ENCODE assay signal across 16 cellular contexts in the genomic region with DNA sequence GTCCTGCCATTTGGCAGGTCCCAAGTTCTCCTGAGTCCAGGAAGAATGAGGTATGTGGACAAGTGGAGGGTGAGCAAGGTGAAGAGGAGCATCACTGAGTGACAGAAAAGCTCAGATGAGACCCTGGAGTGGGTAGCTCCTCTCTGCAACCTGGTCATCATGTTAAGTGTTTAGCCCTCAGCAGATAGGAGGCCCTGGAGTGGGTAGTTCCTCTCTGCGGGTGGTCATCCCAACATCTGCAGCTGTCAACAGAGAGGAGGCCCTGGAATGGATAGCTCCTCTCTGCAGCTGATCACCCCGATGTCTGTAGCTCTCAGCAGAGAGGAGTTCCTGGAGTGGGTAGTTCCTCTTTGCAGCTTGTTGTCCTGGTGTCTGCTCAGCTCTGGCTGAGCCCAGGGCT. TPM values are rescaled to one million over a fixed set of nuclear protein-coding genes. Genes with fewer than 3 reads are reported as not detected.
DNase-seq lines count a peak whose midpoint lies in the region; ATAC-seq and TF ChIP-seq lines count a peak whose summit lies in the region.
"Had no signal": no experiment of that assay in that cellular context is flagged by ENCODE, and none has a peak within 500 bp of the region (broad histone marks: within the 10 kb centered on the region; RNA-seq: fewer than 3 reads in every experiment).

No MANE protein-coding gene starts in this region.

- 100% methylated on average over 2 of the region's 2 CpGs for WGBS in prostate gland
- 79 to 100% (median 98%) methylated on average over 1 to 2 of the region's 2 CpGs for WGBS in adrenal gland, 4 donors

- H3K27ac ChIP-seq in HCT116 (ENCODE audit: low read depth, low read length), result no peak overlapping the region
- H3K27ac ChIP-seq in ascending aorta, result peak overlapping the region; percentile 37 to 65
- peak overlapping the region; percentile 21 to 56 for H3K27ac ChIP-seq in thoracic aorta
- H3K27ac ChIP-seq in prostate gland, result no peak overlapping the region
- no peak overlapping the region for H3K27ac ChIP-seq in adrenal gland
- H3K27ac ChIP-seq: C4-2B, KMS-11 had no signal

- no peak overlapping the region for H2AFZ ChIP-seq in HCT116 (ENCODE audit: low read depth, low read length, poor library complexity, severe bottlenecking)

- H3K9ac ChIP-seq in HCT116 (ENCODE audit: low read length), result no peak overlapping the region
- H3K9ac ChIP-seq: KMS-11 had no signal

- CTCF ChIA-PET in activated CD8-positive, alpha-beta T cell treated with anti-CD3 and anti-CD28 coated beads for 36 hours (lab: Charles Lee), result no interaction called here
- CTCF ChIA-PET in activated CD8-positive, alpha-beta T cell treated with anti-CD3 and anti-CD28 coated beads, Interleukin-2, amount 10 ng/mL, durations not matched to agents 7 days and 5 days (lab: Charles Lee), result no interaction called here
- CTCF ChIA-PET in HCT116 (lab: Charles Lee), result no interaction called here

- intact Hi-C loops in activated CD8-positive, alpha-beta T cell treated with anti-CD3 and anti-CD28 coated beads for 36 hours (cut with micrococcal nuclease), result no loop called here
- intact Hi-C loops in HCT116 (cut with micrococcal nuclease) (no loop called here), ascending aorta (cut with DNase I) (no loop called here), prostate gland (cut with DNase I) (no loop called here), adrenal gland (cut with DNase I) (no loop called here)

- POLR2A ChIA-PET in activated CD8-positive, alpha-beta T cell treated with anti-CD3 and anti-CD28 coated beads for 36 hours (lab: Charles Lee), result no interaction called here
- POLR2A ChIA-PET in activated CD8-positive, alpha-beta T cell treated with anti-CD3 and anti-CD28 coated beads, Interleukin-2, amount 10 ng/mL, durations not matched to agents 7 days and 5 days (lab: Charles Lee), result no interaction called here
- POLR2A ChIA-PET in HCT116 (lab: Charles Lee), result no interaction called here

- no peaks in the 10 kb centered on the region for H3K27me3 Mint-ChIP-seq in activated CD8-positive, alpha-beta T cell treated with anti-CD3 and anti-CD28 coated beads for 36 hours
- H3K27me3 Mint-ChIP-seq in activated CD8-positive, alpha-beta T cell treated with anti-CD3 and anti-CD28 coated beads, Interleukin-2, amount 10 ng/mL, durations not matched to agents 7 days and 5 days (ENCODE audit: low read depth), result no peaks in the 10 kb centered on the region

- RAD21 ChIA-PET in HCT116 (lab: Charles Lee; ENCODE audit: low non-redundant PET in 1 of 2, low total read pairs in 2 of 2, uncharacterized antibody in 2 of 2, unreplicated experiment in 2 of 2), result no interaction called here

- no peak for TF ChIP-seq POLR2A in HCT116 (IDR thresholded peaks at IDR 0.05; ENCODE audit: borderline replicate concordance, extremely low read depth, insufficient read depth, insufficient read length)
- TF ChIP-seq POLR2A in prostate gland (IDR thresholded peaks at IDR 0.05), result no peak
- no peak for TF ChIP-seq POLR2A in adrenal gland (IDR thresholded peaks at IDR 0.05)

- no TSS peak for BruUV-seq in HCT116 (replicated peaks; lab: Mats Ljungman, UMichigan)

- no peak overlapping the region for H3K4me3 Mint-ChIP-seq in activated CD8-positive, alpha-beta T cell treated with anti-CD3 and anti-CD28 coated beads for 36 hours
- no peak overlapping the region for H3K4me3 Mint-ChIP-seq in activated CD8-positive, alpha-beta T cell treated with anti-CD3 and anti-CD28 coated beads, Interleukin-2, amount 10 ng/mL, durations not matched to agents 7 days and 5 days

- H3K4me3 ChIP-seq in HCT116 (replicated peaks in 1 of 2; ENCODE audit: low read depth in 1 of 2, low read length in 2 of 2), result no peak overlapping the region
- H3K4me3 ChIP-seq in ascending aorta, result no peak overlapping the region
- H3K4me3 ChIP-seq in thoracic aorta, result no peak overlapping the region
- no peak overlapping the region for H3K4me3 ChIP-seq in prostate gland
- no peak overlapping the region for H3K4me3 ChIP-seq in adrenal gland
- no peak overlapping the region for H3K4me3 ChIP-seq in BE2C (ENCODE audit: low read depth, low read length)

- H3K27ac Mint-ChIP-seq in activated CD8-positive, alpha-beta T cell treated with anti-CD3 and anti-CD28 coated beads for 36 hours, result no peak overlapping the region
- H3K27ac Mint-ChIP-seq in activated CD8-positive, alpha-beta T cell treated with anti-CD3 and anti-CD28 coated beads, Interleukin-2, amount 10 ng/mL, durations not matched to agents 7 days and 5 days, result no peak overlapping the region

- H3K4me1 ChIP-seq in HCT116 (ENCODE audit: control insufficient read depth in 1 of 2, insufficient read depth in 2 of 2, low read length in 2 of 2) (no peaks in the 10 kb centered on the region), ascending aorta (peaks cover 0 to 30% of the 10 kb centered on the region in 2 donors), thoracic aorta (ENCODE audit: control insufficient read depth in 1 of 2, low read depth in 2 of 2) (peaks cover 22 to 31% of the 10 kb centered on the region in 2 donors), prostate gland (replicated peaks) (no peaks in the 10 kb centered on the region), adrenal gland (replicated peaks in 1 of 2) (no peaks in the 10 kb centered on the region), BE2C (no peaks in the 10 kb centered on the region)

- peaks cover 34% of the 10 kb centered on the region for H3K36me3 Mint-ChIP-seq in activated CD8-positive, alpha-beta T cell treated with anti-CD3 and anti-CD28 coated beads for 36 hours (ENCODE audit: low read depth)
- peaks cover 8% of the 10 kb centered on the region for H3K36me3 Mint-ChIP-seq in activated CD8-positive, alpha-beta T cell treated with anti-CD3 and anti-CD28 coated beads, Interleukin-2, amount 10 ng/mL, durations not matched to agents 7 days and 5 days (ENCODE audit: low read depth)

- H4K20me1 ChIP-seq in HCT116 (ENCODE audit: insufficient read depth), result no peaks in the 10 kb centered on the region

- peaks cover 12% of the 10 kb centered on the region; the same call in 1 of the 2 replicates for H3K79me2 ChIP-seq in HCT116 (ENCODE audit: insufficient read depth, low read length)

- H3K9me3 ChIP-seq in HCT116 (ENCODE audit: control insufficient read depth in 1 of 2, insufficient read depth in 1 of 2, low read depth in 1 of 2, low read length in 2 of 2), result peaks cover 13 to 15% of the 10 kb centered on the region in 2 experiments; a peak in 2 of 4 replicates
- peaks cover 0 to 15% of the 10 kb centered on the region in 2 donors for H3K9me3 ChIP-seq in ascending aorta
- H3K9me3 ChIP-seq in thoracic aorta, result no peaks in the 10 kb centered on the region
- no peaks in the 10 kb centered on the region for H3K9me3 ChIP-seq in prostate gland
- H3K9me3 ChIP-seq in adrenal gland (replicated peaks in 1 of 3), result no peaks in the 10 kb centered on the region
- no peaks in the 10 kb centered on the region for H3K9me3 ChIP-seq in BE2C

- TF ChIP-seq RAD21 in HCT116 (IDR thresholded peaks at IDR 0.05; ENCODE audit: low read depth), result no peak

- peaks cover 24% of the 10 kb centered on the region for H3K4me1 Mint-ChIP-seq in activated CD8-positive, alpha-beta T cell treated with anti-CD3 and anti-CD28 coated beads for 36 hours (ENCODE audit: low read depth)
- no peaks in the 10 kb centered on the region for H3K4me1 Mint-ChIP-seq in activated CD8-positive, alpha-beta T cell treated with anti-CD3 and anti-CD28 coated beads, Interleukin-2, amount 10 ng/mL, durations not matched to agents 7 days and 5 days (ENCODE audit: low read depth)

- H3K36me3 ChIP-seq in HCT116 (ENCODE audit: control insufficient read depth in 1 of 2, insufficient read depth in 2 of 2, low read length in 2 of 2) (0 out of 4 replicates have a peak, but pooled peaks cover 0 to 6% of the 10 kb centered on the region in 2 experiments), ascending aorta (no peaks in the 10 kb centered on the region), thoracic aorta (no peaks in the 10 kb centered on the region), prostate gland (no peaks in the 10 kb centered on the region), adrenal gland (replicated peaks in 1 of 2) (no peaks in the 10 kb centered on the region), BE2C (peaks cover 4% of the 10 kb centered on the region; the same call in 1 of the 2 replicates)

- H3K9me2 ChIP-seq in HCT116 (ENCODE audit: insufficient read depth), result no peaks in the 10 kb centered on the region

- H3K9me3 Mint-ChIP-seq in activated CD8-positive, alpha-beta T cell treated with anti-CD3 and anti-CD28 coated beads for 36 hours, result peaks cover 25% of the 10 kb centered on the region
- H3K9me3 Mint-ChIP-seq in activated CD8-positive, alpha-beta T cell treated with anti-CD3 and anti-CD28 coated beads, Interleukin-2, amount 10 ng/mL, durations not matched to agents 7 days and 5 days (ENCODE audit: insufficient read depth), result peaks cover 21% of the 10 kb centered on the region

- no peaks in the 10 kb centered on the region for H3K27me3 ChIP-seq in HCT116 (ENCODE audit: insufficient read depth, low read length)
- no peaks in the 10 kb centered on the region for H3K27me3 ChIP-seq in ascending aorta
- H3K27me3 ChIP-seq in thoracic aorta (replicated peaks; ENCODE audit: insufficient read depth), result no peaks in the 10 kb centered on the region
- no peaks in the 10 kb centered on the region for H3K27me3 ChIP-seq in prostate gland (replicated peaks; ENCODE audit: insufficient read depth)
- no peaks in the 10 kb centered on the region for H3K27me3 ChIP-seq in adrenal gland
- no peaks in the 10 kb centered on the region for H3K27me3 ChIP-seq in BE2C

- no peak overlapping the region for H3K4me2 ChIP-seq in HCT116 (ENCODE audit: low read length)
- H3K4me2 ChIP-seq: KMS-11 had no signal

- no peak for TF ChIP-seq CTCF in activated CD8-positive, alpha-beta T cell treated with anti-CD3 and anti-CD28 coated beads for 36 hours (IDR thresholded peaks at IDR 0.05)
- TF ChIP-seq CTCF in HCT116 (IDR thresholded peaks at IDR 0.05 in 2 of 3, conservative IDR thresholded peaks at IDR 0.05 in 1 of 3; ENCODE audit: borderline replicate concordance in 1 of 3, insufficient read depth in 1 of 3, low read depth in 2 of 3, low read length in 2 of 3) (no peak), ascending aorta (IDR thresholded peaks at IDR 0.05) (no peak), thoracic aorta (IDR thresholded peaks at IDR 0.05) (no peak), prostate gland (IDR thresholded peaks at IDR 0.05) (no peak), adrenal gland (IDR thresholded peaks at IDR 0.05) (no peak), BE2C (IDR thresholded peaks at IDR 0.05; ENCODE audit: low read depth, low read length) (no peak)

- DNase-seq in activated CD8-positive, alpha-beta T cell treated with anti-CD3 and anti-CD28 coated beads for 36 hours, result peak; percentile 2
- DNase-seq in activated CD8-positive, alpha-beta T cell treated with anti-CD3 and anti-CD28 coated beads, Interleukin-2, amount 10 ng/mL, durations not matched to agents 7 days and 5 days, result no peak
- DNase-seq in HCT116 (ENCODE audit: low read depth, low spot score) (peak; percentile 6), ascending aorta (ENCODE audit: low spot score in 2 of 2) (no peak), thoracic aorta (ENCODE audit: low spot score) (no peak), prostate gland (ENCODE audit: low spot score) (no peak), adrenal gland (no peak), BE2C (no peak)
- DNase-seq: DMS 273 treated with DMSO at 0.1 percent for 48 hours, EL, NCI-H1105 treated with DMSO at 0.1 percent for 48 hours, NCI-H1694 treated with DMSO at 0.1 percent for 48 hours, NCI-H345, NCI-H526 treated with DMSO at 0.1 percent for 48 hours had no signal

- no peak for ATAC-seq in activated CD8-positive, alpha-beta T cell treated with anti-CD3 and anti-CD28 coated beads for 36 hours
- ATAC-seq in activated CD8-positive, alpha-beta T cell treated with anti-CD3 and anti-CD28 coated beads, Interleukin-2, amount 10 ng/mL, durations not matched to agents 7 days and 5 days, result no peak
- ATAC-seq in HCT116 (no peak), thoracic aorta (ENCODE audit: insufficient number of reproducible peaks, low FRiP score, low read depth) (no peak)

RNA-seq across cellular contexts. Expression of gene NDUFAF2, which starts 48.4 kb away (rescaled TPM):
- 10 to 100 TPM; 41.2 to 46.6 TPM for total RNA-seq in activated CD8-positive, alpha-beta T cell treated with anti-CD3 and anti-CD28 coated beads for 36 hours
- total RNA-seq in activated CD8-positive, alpha-beta T cell treated with anti-CD3 and anti-CD28 coated beads, Interleukin-2, amount 10 ng/mL, durations not matched to agents 7 days and 5 days, result 10 to 100 TPM; 17.1 to 21.4 TPM
- total RNA-seq in HCT116 (2021; ENCODE audit: unreplicated experiment) (36.9 TPM), ascending aorta (38.3 TPM), thoracic aorta (10 to 100 TPM; 26.0 to 32.9 TPM), prostate gland (10 to 100 TPM; 16.6 to 17.9 TPM), adrenal gland (10 to 100 TPM; 12.0 to 52.6 (median 26.9) TPM)
- polyA plus RNA-seq in HCT116 (2012), result 25.4 and 27.6 TPM in 2 replicates
- polyA plus RNA-seq in adrenal gland, result 100 to 1,000 TPM in 1 of 3 donors, 10 to 100 TPM in 2; 40.4 to 127 (median 49.4) TPM
- 47.5 TPM for polyA plus RNA-seq in BE2C (2012; ENCODE audit: insufficient read depth, insufficient read length, low read depth)

RNA-seq across cellular contexts. Expression of gene ERCC8, which starts 48.6 kb away (rescaled TPM):
- 10 to 100 TPM; 10.8 to 11.7 TPM for total RNA-seq in activated CD8-positive, alpha-beta T cell treated with anti-CD3 and anti-CD28 coated beads for 36 hours
- total RNA-seq in activated CD8-positive, alpha-beta T cell treated with anti-CD3 and anti-CD28 coated beads, Interleukin-2, amount 10 ng/mL, durations not matched to agents 7 days and 5 days, result 1 to 10 TPM; 7.6 to 9.8 TPM
- total RNA-seq in HCT116 (2021; ENCODE audit: unreplicated experiment) (15.1 TPM), ascending aorta (2.3 TPM), thoracic aorta (10 to 100 TPM; 11.0 to 13.0 TPM), prostate gland (10 to 100 TPM; 12.3 to 12.5 TPM), adrenal gland (10 to 100 TPM in 4 of 8 donors, 1 to 10 TPM in 4; 7.6 to 16.8 (median 9.7) TPM)
- 4.9 and 6.7 TPM in 2 replicates for polyA plus RNA-seq in HCT116 (2012)
- polyA plus RNA-seq in adrenal gland, result 10 to 100 TPM in 1 of 3 donors, 1 to 10 TPM in 2; 3.7 to 11.6 (median 5.3) TPM
- 22.2 TPM for polyA plus RNA-seq in BE2C (2012; ENCODE audit: insufficient read depth, insufficient read length, low read depth)

Comparison
In these comparisons a context has a peak if more than half of its experiments do, and no peak if none do; other contexts are left out.
1. DNase-seq: peak in activated CD8-positive, alpha-beta T cell treated with anti-CD3 and anti-CD28 coated beads for 36 hours (single experiment) and HCT116 (single experiment); none in activated CD8-positive, alpha-beta T cell treated with anti-CD3 and anti-CD28 coated beads, Interleukin-2, amount 10 ng/mL, durations not matched to agents 7 days and 5 days (single experiment), ascending aorta (0 of 2), thoracic aorta (single experiment), prostate gland (single experiment), adrenal gland (0 of 7) and BE2C (single experiment).
2. H3K27ac ChIP-seq: peak in ascending aorta (2 of 2) and thoracic aorta (2 of 2); none in HCT116 (single experiment), prostate gland (0 of 2) and adrenal gland (0 of 5).